In genomic region chr6:36368421-36368820, GRCh38 we compare ENCODE assay signal across 22 cellular contexts. TPM values are rescaled to one million over a fixed set of nuclear protein-coding genes. Genes with fewer than 3 reads are reported as not detected.
"Had no signal": no experiment of that assay in that cellular context is flagged by ENCODE, and none has a peak within 500 bp of the region (broad histone marks: within the 10 kb centered on the region; RNA-seq: fewer than 3 reads in every experiment).

No MANE protein-coding gene starts in this region.

- DNase-seq: activated CD4-positive, alpha-beta T cell treated with anti-CD3 and anti-CD28 coated beads, Interleukin-2, amount 50 U/mL, for 48 hours; activated gamma-delta T cell treated with Interleukin-2 at 50 U/mL for 16 hours; cerebellar nuclear complex; cortex of kidney; mucosa of descending colon; naive thymus-derived CD4-positive, alpha-beta T cell; pancreas; stimulated activated CD4-positive, alpha-beta T cell treated with anti-CD3 and anti-CD28 coated beads, Interleukin-4, amount 100 ng/mL, for 24 hours; upper lobe of left lung had no signal

- H3K36me3 Mint-ChIP-seq: activated naive CD4-positive, alpha-beta T cell treated with anti-CD3 and anti-CD28 coated beads, Interleukin-2, amount 50 U/mL, for 72 hours; memory B cell; stimulated activated memory B cell treated with anti-CD40 and anti-IgM and Interleukin-4, amounts not matched to agents 10 μg/mL and 1 μg/mL and 100 μg/mL, for 72 hours had no signal

- H3K4me3 ChIP-seq: adrenal gland, breast epithelium, gastroesophageal sphincter, mucosa of descending colon, pancreas, thoracic aorta, upper lobe of left lung had no signal

- ATAC-seq: activated naive CD4-positive, alpha-beta T cell treated with anti-CD3 and anti-CD28 coated beads, Interleukin-2, amount 50 U/mL, for 72 hours; gastroesophageal sphincter; mucosa of descending colon; naive thymus-derived CD4-positive, alpha-beta T cell; pancreas; sciatic nerve; stimulated activated memory B cell treated with anti-CD40 and anti-IgM and Interleukin-4, amounts not matched to agents 10 μg/mL and 1 μg/mL and 100 μg/mL, for 72 hours had no signal

- H3K4me3 Mint-ChIP-seq: activated T-helper 1 cell treated with anti-CD3 and anti-CD28 coated beads, Interleukin-12 subunit alpha, Interleukin-12 subunit beta, Interleukin-2, Interleukin-4 antibody, amounts not matched to agents 30 ng/mL and 10 ng/mL and 1 ng/mL, durations not matched to agents 14 hours and 24 hours and 36 hours; memory B cell; naive thymus-derived CD4-positive, alpha-beta T cell; stimulated activated memory B cell treated with anti-CD40 and anti-IgM and Interleukin-4, amounts not matched to agents 10 μg/mL and 1 μg/mL and 100 μg/mL, for 72 hours had no signal

- H3K27ac Mint-ChIP-seq: activated naive CD4-positive, alpha-beta T cell treated with anti-CD3 and anti-CD28 coated beads, Interleukin-2, amount 50 U/mL, for 72 hours; activated T-helper 1 cell treated with anti-CD3 and anti-CD28 coated beads, Interleukin-12 subunit alpha, Interleukin-12 subunit beta, Interleukin-2, Interleukin-4 antibody, amounts not matched to agents 30 ng/mL and 10 ng/mL and 1 ng/mL, durations not matched to agents 14 hours and 24 hours and 36 hours; memory B cell; stimulated activated memory B cell treated with anti-CD40 and anti-IgM and Interleukin-4, amounts not matched to agents 10 μg/mL and 1 μg/mL and 100 μg/mL, for 72 hours had no signal

- H3K27me3 ChIP-seq: adrenal gland, breast epithelium, gastroesophageal sphincter, pancreas, upper lobe of left lung had no signal

- H3K27me3 Mint-ChIP-seq: naive thymus-derived CD4-positive, alpha-beta T cell had no signal

- H3K9me3 Mint-ChIP-seq: activated naive CD4-positive, alpha-beta T cell treated with anti-CD3 and anti-CD28 coated beads, Interleukin-2, amount 50 U/mL, for 72 hours; activated T-helper 1 cell treated with anti-CD3 and anti-CD28 coated beads, Interleukin-12 subunit alpha, Interleukin-12 subunit beta, Interleukin-2, Interleukin-4 antibody, amounts not matched to agents 30 ng/mL and 10 ng/mL and 1 ng/mL, durations not matched to agents 14 hours and 24 hours and 36 hours; memory B cell; naive thymus-derived CD4-positive, alpha-beta T cell; stimulated activated memory B cell treated with anti-CD40 and anti-IgM and Interleukin-4, amounts not matched to agents 10 μg/mL and 1 μg/mL and 100 μg/mL, for 72 hours had no signal

- H3K27ac ChIP-seq: adrenal gland, breast epithelium, gastroesophageal sphincter, pancreas, thoracic aorta, VCaP had no signal

RNA-seq across cellular contexts. Expression of gene BNIP5, which starts 31.7 kb away (rescaled TPM):
- total RNA-seq: activated naive CD4-positive, alpha-beta T cell treated with anti-CD3 and anti-CD28 coated beads, Interleukin-2, amount 50 U/mL, for 72 hours; activated T-helper 1 cell treated with anti-CD3 and anti-CD28 coated beads, Interleukin-12 subunit alpha, Interleukin-12 subunit beta, Interleukin-2, Interleukin-4 antibody, amounts not matched to agents 30 ng/mL and 10 ng/mL and 1 ng/mL, durations not matched to agents 14 hours and 24 hours and 36 hours; adrenal gland; astrocyte; gastroesophageal sphincter; liver; sciatic nerve; thoracic aorta had no signal
- polyA plus RNA-seq: esophagus; liver; naive thymus-derived CD4-positive, alpha-beta T cell had no signal
